Comparison of ENCODE assay signal across 9 cellular contexts in the genomic region with DNA sequence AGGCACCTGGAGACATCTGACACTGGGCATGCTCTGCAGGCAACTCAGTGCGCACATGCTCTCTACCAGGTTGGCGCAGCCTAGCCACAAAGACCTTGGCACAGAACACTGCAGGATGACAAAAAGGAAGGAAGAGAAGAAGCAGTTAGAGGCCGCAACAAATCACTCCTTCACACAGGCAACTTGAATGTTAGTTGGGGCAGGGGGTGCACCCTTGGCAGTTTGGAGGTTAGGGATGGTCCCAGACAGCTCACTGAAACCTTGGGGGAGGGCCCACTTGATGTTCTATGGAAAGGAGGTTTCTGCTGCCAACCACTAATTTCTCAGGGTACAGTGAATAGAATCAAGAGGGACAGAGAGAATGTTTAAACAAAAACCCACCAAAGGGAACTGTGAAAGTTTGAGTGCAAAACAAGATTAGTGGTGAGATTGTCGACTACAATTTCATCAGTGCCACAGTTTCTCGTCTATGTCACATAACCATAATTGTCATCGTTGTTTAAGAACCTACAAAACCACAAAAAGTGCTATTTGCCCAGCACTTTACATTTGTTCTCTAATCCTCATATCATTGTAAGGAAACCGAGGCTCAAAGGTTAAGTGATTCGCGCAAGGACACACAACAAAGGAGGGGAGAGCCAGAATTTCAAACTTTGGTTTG. TPM values are rescaled to one million over a fixed set of nuclear protein-coding genes. Genes with fewer than 3 reads are reported as not detected.
DNase-seq lines count a peak whose midpoint lies in the region; ATAC-seq and TF ChIP-seq lines count a peak whose summit lies in the region.
"Had no signal": no experiment of that assay in that cellular context is flagged by ENCODE, and none has a peak within 500 bp of the region (broad histone marks: within the 10 kb centered on the region; RNA-seq: fewer than 3 reads in every experiment).

No MANE protein-coding gene starts in this region.

- no peaks in the 10 kb centered on the region for H3K36me3 Mint-ChIP-seq in CD4-positive, CD25-positive, alpha-beta regulatory T cell
- no peaks in the 10 kb centered on the region for H3K36me3 Mint-ChIP-seq in natural killer cell

- no peaks in the 10 kb centered on the region for H3K27me3 Mint-ChIP-seq in CD4-positive, CD25-positive, alpha-beta regulatory T cell
- no peaks in the 10 kb centered on the region for H3K27me3 Mint-ChIP-seq in natural killer cell (ENCODE audit: low read depth in 2 of 2)

- peak; percentile 45 to 48 for ATAC-seq in CD4-positive, CD25-positive, alpha-beta regulatory T cell (ENCODE audit: low read depth in 2 of 2)
- ATAC-seq in HG02973 (IDR thresholded peaks at IDR 0.05; ENCODE audit: unreplicated experiment) (peak; percentile 28), natural killer cell (peak; percentile 71 to 82 (median 81))

- H3K27me3 ChIP-seq in CD4-positive, CD25-positive, alpha-beta regulatory T cell (ENCODE audit: control insufficient read depth, insufficient read depth, low read length) = no peaks in the 10 kb centered on the region
- H3K27me3 ChIP-seq: SJSA1 had no signal

- H3K9me3 Mint-ChIP-seq in CD4-positive, CD25-positive, alpha-beta regulatory T cell = no peaks in the 10 kb centered on the region
- H3K9me3 Mint-ChIP-seq in natural killer cell = no peaks in the 10 kb centered on the region

- peak overlapping the region; percentile 38 for H3K4me3 ChIP-seq in CD4-positive, CD25-positive, alpha-beta regulatory T cell (ENCODE audit: low read depth, low read length)
- H3K4me3 ChIP-seq: SJSA1 had no signal

- H3K4me3 Mint-ChIP-seq in CD4-positive, CD25-positive, alpha-beta regulatory T cell = peak overlapping the region in 3 of 4 donors; percentile 29 to 44 (median 42)
- peak overlapping the region; percentile 59 for H3K4me3 Mint-ChIP-seq in natural killer cell

- H3K4me1 Mint-ChIP-seq in CD4-positive, CD25-positive, alpha-beta regulatory T cell = peaks cover 67 to 85% (median 75%) of the 10 kb centered on the region in 4 donors
- H3K4me1 Mint-ChIP-seq in natural killer cell = peaks cover 60 to 64% of the 10 kb centered on the region in 2 donors

- peak overlapping the region; percentile 48 to 89 (median 51) for H3K27ac Mint-ChIP-seq in CD4-positive, CD25-positive, alpha-beta regulatory T cell
- peak overlapping the region; percentile 76 to 82 for H3K27ac Mint-ChIP-seq in natural killer cell

- H3K36me3 ChIP-seq in CD4-positive, CD25-positive, alpha-beta regulatory T cell (ENCODE audit: control insufficient read depth, insufficient read depth, low read length) = no peaks in the 10 kb centered on the region

- intact Hi-C loops in natural killer cell (cut with micrococcal nuclease) = loop anchor here (2.0 to 5.0 kb wide), 2 partner anchors 27 to 50 kb away; a partner anchor contains a TSS

- DNase-seq in CD4-positive, CD25-positive, alpha-beta regulatory T cell = peak in 2 of 3 donors; percentile 9 to 28
- DNase-seq in activated CD8-positive, alpha-beta memory T cell treated with anti-CD3 and anti-CD28 coated beads, Interleukin-2, amount 50 U/mL, for 48 hours = peak; percentile 72
- DNase-seq in natural killer cell = peak; percentile 28
- no peak for DNase-seq in NCI-H187 treated with DMSO at 0.1 percent for 48 hours (lab: John Stamatoyannopoulos, UW)
- no peak for DNase-seq in RPMI8226
- DNase-seq in NK-92 (lab: John Stamatoyannopoulos, UW; ENCODE audit: unreplicated experiment) = no peak
- DNase-seq in T1000 (lab: John Stamatoyannopoulos, UW) = no peak

- H3K27ac ChIP-seq in CD4-positive, CD25-positive, alpha-beta regulatory T cell (ENCODE audit: insufficient read depth, low read length, poor library complexity, severe bottlenecking) = no peak overlapping the region
- H3K27ac ChIP-seq: SJSA1 had no signal

- no peaks in the 10 kb centered on the region for H3K9me3 ChIP-seq in CD4-positive, CD25-positive, alpha-beta regulatory T cell (ENCODE audit: control insufficient read depth in 2 of 2, low read length in 2 of 2)
- H3K9me3 ChIP-seq: SJSA1 had no signal

- no peak for TF ChIP-seq CTCF in natural killer cell (IDR thresholded peaks at IDR 0.05)

- peaks cover 37% of the 10 kb centered on the region for H3K4me1 ChIP-seq in CD4-positive, CD25-positive, alpha-beta regulatory T cell (ENCODE audit: control insufficient read depth, insufficient read depth, low read length, poor library complexity, severe bottlenecking)

RNA-seq across cellular contexts. Expression of a gene that starts 48.7 kb away (rescaled TPM):
- 40.7 TPM for total RNA-seq in CD4-positive, CD25-positive, alpha-beta regulatory T cell
- polyA plus RNA-seq in CD4-positive, CD25-positive, alpha-beta regulatory T cell = 10 to 100 TPM; 20.6 to 26.0 (median 24.9) TPM
- 10 to 100 TPM; 26.7 to 40.3 (median 39.5) TPM for total RNA-seq in natural killer cell

Comparison
In these comparisons a context has a peak if more than half of its experiments do, and no peak if none do; other contexts are left out.
1. ATAC-seq: peak in every context shown above with its lines; median percentile 81 in natural killer cell; 46 in CD4-positive, CD25-positive, alpha-beta regulatory T cell; 28 in HG02973.
2. DNase-seq: peak in CD4-positive, CD25-positive, alpha-beta regulatory T cell (2 of 3), activated CD8-positive, alpha-beta memory T cell treated with anti-CD3 and anti-CD28 coated beads, Interleukin-2, amount 50 U/mL, for 48 hours (single experiment) and natural killer cell (single experiment); none in NCI-H187 treated with DMSO at 0.1 percent for 48 hours (single experiment), RPMI8226 (single experiment), NK-92 (single experiment) and T1000 (single experiment).